ENCODE assay signal across 8 cellular contexts in the genomic region with DNA sequence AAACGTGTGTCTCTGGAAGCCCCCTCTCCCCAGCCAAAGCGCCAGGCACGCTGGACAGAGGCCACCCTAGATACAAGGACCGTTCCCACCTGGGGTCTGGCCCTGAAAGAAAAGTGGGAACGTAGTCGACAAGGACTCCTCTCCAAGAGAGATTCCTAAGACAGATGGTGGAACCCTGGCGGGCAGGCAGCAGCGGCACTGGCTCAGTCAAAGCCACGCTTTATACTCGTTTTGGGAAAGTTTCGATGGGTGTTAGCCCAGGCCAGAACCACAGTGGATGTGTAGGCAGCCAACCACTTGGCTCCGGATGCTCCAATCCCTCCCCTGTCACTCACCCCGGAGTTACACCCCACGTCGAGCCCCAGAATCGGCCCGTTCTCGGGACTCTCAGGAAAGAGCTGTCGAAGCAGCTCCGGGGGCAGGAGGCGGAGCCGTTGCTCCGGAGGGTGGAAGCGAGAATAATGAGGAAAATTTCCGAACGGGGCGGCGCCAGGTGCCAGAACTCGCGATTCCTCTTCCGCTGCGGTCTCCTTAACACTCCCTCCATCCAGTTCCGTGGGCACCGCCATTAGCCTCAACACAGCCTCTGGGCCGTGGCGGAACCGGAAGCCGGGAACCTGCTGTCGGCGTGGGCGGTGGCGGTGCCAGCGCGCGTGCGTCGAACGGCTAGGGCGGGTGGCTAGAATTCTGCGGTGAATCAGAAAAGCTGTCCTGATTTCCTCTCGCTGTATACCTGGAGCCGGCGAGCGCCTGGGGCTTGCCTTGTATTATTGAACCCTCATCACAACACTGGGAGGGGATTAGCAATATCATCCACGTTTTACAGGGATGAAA. TPM values are rescaled to one million over a fixed set of nuclear protein-coding genes. Genes with fewer than 3 reads are reported as not detected.
DNase-seq lines count a peak whose midpoint lies in the region; ATAC-seq and TF ChIP-seq lines count a peak whose summit lies in the region.

Gene BCDIN3D (minus strand): TSS at position 588 of the 834 bp plus-strand sequence. CDS start 19 bp downstream, at position 569.

- no peaks in the 10 kb centered on the region for H3K27me3 Mint-ChIP-seq in activated CD4-positive, alpha-beta T cell treated with anti-CD3 and anti-CD28 coated beads for 36 hours

- peak; percentile 89 for ATAC-seq in HG03439 (IDR thresholded peaks at IDR 0.05; ENCODE audit: unreplicated experiment)
- peak; percentile 92 for ATAC-seq in activated CD4-positive, alpha-beta T cell treated with anti-CD3 and anti-CD28 coated beads for 36 hours

- H3K4me3 Mint-ChIP-seq in activated CD4-positive, alpha-beta T cell treated with anti-CD3 and anti-CD28 coated beads for 36 hours, result peak within 1 kb of the TSS; percentile 90

- CTCF ChIA-PET in activated CD4-positive, alpha-beta T cell treated with anti-CD3 and anti-CD28 coated beads for 36 hours (lab: Charles Lee), result interaction anchor here (0.6 to 1.8 kb wide), 10 partner anchors 9 to 261 kb away, joined by 3 to 10 read pairs (median 4); partner anchors contain the start of gene NCKAP5L

- DNase-seq in AML-193 (lab: John Stamatoyannopoulos, UW), result peak; percentile 78 to 84
- DNase-seq in GM19238 (ENCODE audit: insufficient read length, low spot score), result peak; percentile 70
- DNase-seq in NCI-H510A (lab: John Stamatoyannopoulos, UW), result peak; percentile 79
- DNase-seq in activated CD4-positive, alpha-beta T cell treated with anti-CD3 and anti-CD28 coated beads for 36 hours, result peak; percentile 97
- peak; percentile 93 for DNase-seq in choroid plexus epithelial cell (ENCODE audit: low read depth)
- DNase-seq in left kidney (ENCODE audit: low read depth, low spot score), result peak; percentile 97
- DNase-seq in stimulated activated CD4-positive, alpha-beta T cell treated with anti-CD3 and anti-CD28 coated beads, Interleukin-1b, Interleukin-23, amount 100 ng/mL, for 48 hours, result peak; percentile 95

- H3K36me3 Mint-ChIP-seq in activated CD4-positive, alpha-beta T cell treated with anti-CD3 and anti-CD28 coated beads for 36 hours (ENCODE audit: low read depth), result no peaks in the 10 kb centered on the region

- POLR2A ChIA-PET in activated CD4-positive, alpha-beta T cell treated with anti-CD3 and anti-CD28 coated beads for 36 hours (lab: Charles Lee), result interaction anchor here (0.6 to 1.0 kb wide), 9 partner anchors 14 to 641 kb away, joined by 3 to 11 read pairs (median 3); partner anchors contain the start of genes COX14, NCKAP5L and TMBIM6

- peak within 1 kb of the TSS; percentile 67 for H3K4me3 ChIP-seq in choroid plexus epithelial cell (ENCODE audit: low read depth, low read length)

- intact Hi-C loops in activated CD4-positive, alpha-beta T cell treated with anti-CD3 and anti-CD28 coated beads for 36 hours (cut with DNase I, micrococcal nuclease), result loop anchor here (1.0 to 10.0 kb wide), 11 partner anchors 14 to 577 kb away; partner anchors contain the start of genes NCKAP5L (in 2 of the 2), RACGAP1 (in 2 of the 2), TMBIM6 (in 2 of the 2) and CERS5 (in 1 of the 2)

- H3K27ac Mint-ChIP-seq in activated CD4-positive, alpha-beta T cell treated with anti-CD3 and anti-CD28 coated beads for 36 hours, result peak within 1 kb of the TSS; percentile 91

- H3K4me1 Mint-ChIP-seq in activated CD4-positive, alpha-beta T cell treated with anti-CD3 and anti-CD28 coated beads for 36 hours, result peaks cover 30% of the 10 kb centered on the region

- H3K9me3 Mint-ChIP-seq in activated CD4-positive, alpha-beta T cell treated with anti-CD3 and anti-CD28 coated beads for 36 hours (ENCODE audit: low read depth), result no peaks in the 10 kb centered on the region

- TF ChIP-seq CTCF in choroid plexus epithelial cell (conservative IDR thresholded peaks at IDR 0.05; ENCODE audit: low read depth, low read length), result no peak

RNA-seq across cellular contexts. Expression of gene BCDIN3D, which starts in this region (rescaled TPM):
- 1 to 10 TPM; 5.5 to 5.6 TPM for total RNA-seq in activated CD4-positive, alpha-beta T cell treated with anti-CD3 and anti-CD28 coated beads for 36 hours

Comparison
In these comparisons a context has a peak if more than half of its experiments do, and no peak if none do; other contexts are left out.
1. Peak in every context shown above with its lines: DNase-seq, ATAC-seq and H3K4me3 ChIP-seq.